8 cellular contexts compared by ENCODE assay signal in the genomic region with DNA sequence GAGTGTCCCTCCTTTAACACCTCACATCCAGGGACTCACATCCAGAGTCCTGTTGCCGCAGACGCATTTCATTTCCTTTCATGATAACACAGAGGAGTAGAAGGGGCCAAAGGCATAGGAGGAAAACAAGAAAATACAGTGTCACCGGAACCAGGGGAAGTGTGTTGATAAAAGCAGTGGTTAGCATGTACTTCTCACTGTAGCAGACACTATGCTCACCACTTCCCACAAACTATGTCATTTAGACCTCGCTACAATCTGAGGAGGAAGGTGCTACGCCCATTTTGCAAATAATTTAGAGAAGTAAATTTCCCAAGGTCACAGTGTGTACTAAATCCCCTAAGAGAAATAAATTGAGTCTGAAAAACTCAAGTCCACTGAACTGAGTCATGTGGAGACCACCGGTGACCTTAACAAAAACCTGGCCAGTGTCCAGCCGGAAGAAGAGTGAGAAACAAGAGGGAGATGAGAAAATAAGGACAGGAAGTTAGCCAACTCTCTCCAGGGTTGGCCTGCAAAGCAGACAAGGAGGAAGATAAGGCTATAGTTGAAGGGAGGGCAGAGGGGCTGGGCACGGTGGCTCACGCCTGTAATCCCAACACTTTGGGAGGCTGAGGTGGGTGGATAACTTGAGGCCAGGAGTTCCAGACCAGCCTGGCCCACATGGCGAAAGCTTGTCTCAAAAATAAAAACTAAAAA. TPM values are rescaled to one million over a fixed set of nuclear protein-coding genes. Genes with fewer than 3 reads are reported as not detected.
DNase-seq lines count a peak whose midpoint lies in the region; ATAC-seq and TF ChIP-seq lines count a peak whose summit lies in the region.

No MANE protein-coding gene starts in this region.

- peak; percentile 70 for DNase-seq in right atrium auricular region (ENCODE audit: low spot score)
- no peak for DNase-seq in NCI-H82 treated with DMSO at 0.1 percent for 48 hours (lab: John Stamatoyannopoulos, UW; ENCODE audit: unreplicated experiment)
- no peak for DNase-seq in AG08395 (ENCODE audit: low spot score)
- no peak for DNase-seq in HCEC 1CT
- DNase-seq in retina = no peak

- H3K9me3 ChIP-seq in OCI-LY3 (ENCODE audit: insufficient read depth, low read length) = no peaks in the 10 kb centered on the region
- H3K9me3 ChIP-seq in right atrium auricular region = no peaks in the 10 kb centered on the region

- H3K4me1 ChIP-seq in OCI-LY3 (ENCODE audit: low read length) (peaks cover 24% of the 10 kb centered on the region), right atrium auricular region (peaks cover 0 to 20% of the 10 kb centered on the region in 2 donors)

- H4K20me1 ChIP-seq in OCI-LY3 (ENCODE audit: insufficient read depth, low read length) = no peaks in the 10 kb centered on the region

- no peak for TF ChIP-seq CTCF in OCI-LY3 (IDR thresholded peaks at IDR 0.05; ENCODE audit: low read depth, low read length)
- TF ChIP-seq CTCF in right atrium auricular region (IDR thresholded peaks at IDR 0.05) = no peak

- no peak overlapping the region for H3K9ac ChIP-seq in OCI-LY3 (ENCODE audit: low read length)

- H3K36me3 ChIP-seq in OCI-LY3 (replicated peaks; ENCODE audit: low read depth, low read length) (no peaks in the 10 kb centered on the region), right atrium auricular region (no peaks in the 10 kb centered on the region)

- H3K27ac ChIP-seq in OCI-LY3 (ENCODE audit: low read length) (no peak overlapping the region), right atrium auricular region (no peak overlapping the region)

- H3K79me2 ChIP-seq in OCI-LY3 (ENCODE audit: low read length) = no peaks in the 10 kb centered on the region

- no peaks in the 10 kb centered on the region for H3K27me3 ChIP-seq in OCI-LY3 (ENCODE audit: low read depth, low read length)
- no peaks in the 10 kb centered on the region for H3K27me3 ChIP-seq in right atrium auricular region

- H2AFZ ChIP-seq in OCI-LY3 (ENCODE audit: low read depth, low read length) = no peak overlapping the region

- H3K4me2 ChIP-seq in OCI-LY3 (ENCODE audit: low read length) = peak overlapping the region; percentile 48

- no peak overlapping the region for H3K4me3 ChIP-seq in OCI-LY3 (ENCODE audit: low read length)
- no peak overlapping the region for H3K4me3 ChIP-seq in right atrium auricular region

- ATAC-seq in GM18498 (IDR thresholded peaks at IDR 0.05; ENCODE audit: unreplicated experiment) (peak; percentile 74), GM21825 (IDR thresholded peaks at IDR 0.05; ENCODE audit: unreplicated experiment) (peak; percentile 69)

RNA-seq across cellular contexts. Expression of a gene that starts 25.8 kb away (rescaled TPM):
- total RNA-seq in right atrium auricular region = 1 to 10 TPM; 4.4 to 4.7 TPM
